In genomic region chr3:133168025-133168401, GRCh38 we compare ENCODE assay signal across 15 cellular contexts.
A peak's percentile ranks its signal among the peaks of the same experiment; 100 is the strongest.
DNase-seq lines count a peak whose midpoint lies in the region; ATAC-seq and TF ChIP-seq lines count a peak whose summit lies in the region.
"Had no signal": no experiment of that assay in that cellular context is flagged by ENCODE, and none has a peak within 500 bp of the region (broad histone marks: within the 10 kb centered on the region; RNA-seq: fewer than 3 reads in every experiment).

No MANE protein-coding gene starts in this region.

- H3K27ac ChIP-seq in OCI-LY1 (ENCODE audit: low read depth, low read length, poor library complexity, severe bottlenecking) (no peak overlapping the region), uterus (no peak overlapping the region)
- H3K27ac ChIP-seq: BLaER1 treated with 17β-estradiol and CSF1 and Interleukin-3, amounts not matched to agents 10 nM and 100 nM; Peyer's patch had no signal

- H3K9me3 Mint-ChIP-seq in endothelial cell (ENCODE audit: unreplicated experiment), result no peaks in the 10 kb centered on the region
- H3K9me3 Mint-ChIP-seq: T-helper 2 cell treated with Interferon-gamma antibody and Interleukin-4, amounts not matched to agents 5 μg/mL and 100 μg/mL, for 36 hours had no signal

- no peak overlapping the region for H3K4me2 ChIP-seq in OCI-LY1 (ENCODE audit: low read length)

- TF ChIP-seq POLR2A in uterus (IDR thresholded peaks at IDR 0.05), result no peak

- H3F3A ChIP-seq in OCI-LY1 (ENCODE audit: insufficient read depth, low read length), result no peaks in the 10 kb centered on the region

- H3K4me1 Mint-ChIP-seq in endothelial cell (ENCODE audit: unreplicated experiment), result no peaks in the 10 kb centered on the region

- DNase-seq in BE2C (no peak), endothelial cell (ENCODE audit: low spot score) (no peak), uterus (no peak), NCI-H345 (lab: John Stamatoyannopoulos, UW) (no peak)
- DNase-seq: COR-L47, NCI-H1436 treated with DMSO at 0.1 percent for 48 hours, NCI-H446, Peyer's patch, SHP77 treated with DMSO at 0.1 percent for 48 hours had no signal

- H3K27me3 Mint-ChIP-seq in endothelial cell (ENCODE audit: unreplicated experiment), result peaks cover 2% of the 10 kb centered on the region

- no peaks in the 10 kb centered on the region for H3K9me2 ChIP-seq in OCI-LY1 (ENCODE audit: low read depth, low read length)

- H2AFZ ChIP-seq in OCI-LY1 (ENCODE audit: low read length), result no peak overlapping the region

- H4K20me1 ChIP-seq in OCI-LY1 (ENCODE audit: insufficient read depth, low read length), result no peaks in the 10 kb centered on the region
- H4K20me1 ChIP-seq: BLaER1 treated with 17β-estradiol and CSF1 and Interleukin-3, amounts not matched to agents 10 nM and 100 nM had no signal

- peaks cover 15% of the 10 kb centered on the region for H3K4me1 ChIP-seq in BE2C
- no peaks in the 10 kb centered on the region for H3K4me1 ChIP-seq in OCI-LY1 (ENCODE audit: insufficient read depth, low read length, severe bottlenecking)
- no peaks in the 10 kb centered on the region for H3K4me1 ChIP-seq in uterus
- H3K4me1 ChIP-seq: Peyer's patch had no signal

- ATAC-seq in HG03342 (IDR thresholded peaks at IDR 0.05; ENCODE audit: unreplicated experiment) (no peak), GM18868 (IDR thresholded peaks at IDR 0.05; ENCODE audit: unreplicated experiment) (no peak)

- no peak overlapping the region for H3K4me3 Mint-ChIP-seq in endothelial cell (ENCODE audit: unreplicated experiment)
- H3K4me3 Mint-ChIP-seq: T-helper 2 cell treated with Interferon-gamma antibody and Interleukin-4, amounts not matched to agents 5 μg/mL and 100 μg/mL, for 36 hours had no signal

- TF ChIP-seq CTCF in BE2C (IDR thresholded peaks at IDR 0.05; ENCODE audit: low read depth, low read length) (peak; percentile 35; the same call in 1 of the 2 replicates), GM12875 (IDR thresholded peaks at IDR 0.05; ENCODE audit: borderline replicate concordance, insufficient read depth, low read depth, low read length) (0 out of 2 replicates have a peak, but pooled peaks have one; percentile 1), OCI-LY1 (IDR thresholded peaks at IDR 0.05; ENCODE audit: low read length) (0 out of 2 replicates have a peak, but pooled peaks have one; percentile 12), endothelial cell (IDR thresholded peaks at IDR 0.05; ENCODE audit: unreplicated experiment) (peak; percentile 20), uterus (IDR thresholded peaks at IDR 0.05) (no peak)

- H3K4me3 ChIP-seq in BE2C (ENCODE audit: low read depth, low read length), result no peak overlapping the region
- no peak overlapping the region for H3K4me3 ChIP-seq in GM12875 (ENCODE audit: low read depth, low read length)
- H3K4me3 ChIP-seq in OCI-LY1 (ENCODE audit: low read depth, low read length, poor library complexity, severe bottlenecking), result no peak overlapping the region
- no peak overlapping the region for H3K4me3 ChIP-seq in uterus
- H3K4me3 ChIP-seq: Peyer's patch had no signal

- peaks cover 3% of the 10 kb centered on the region for H3K36me3 Mint-ChIP-seq in endothelial cell (ENCODE audit: low read depth, unreplicated experiment)

- H3K27me3 ChIP-seq in BE2C, result no peaks in the 10 kb centered on the region
- no peaks in the 10 kb centered on the region for H3K27me3 ChIP-seq in OCI-LY1 (ENCODE audit: insufficient read depth, low read length)
- no peaks in the 10 kb centered on the region for H3K27me3 ChIP-seq in uterus
- H3K27me3 ChIP-seq: BLaER1 treated with 17β-estradiol and CSF1 and Interleukin-3, amounts not matched to agents 10 nM and 100 nM; Peyer's patch had no signal

- intact Hi-C loops in uterus (cut with DNase I; ENCODE audit: low total_unique reads), result no loop called here

- H3K9ac ChIP-seq in OCI-LY1 (ENCODE audit: low read length), result no peak overlapping the region
- H3K9ac ChIP-seq: BLaER1 treated with 17β-estradiol and CSF1 and Interleukin-3, amounts not matched to agents 10 nM and 100 nM had no signal

- no peak overlapping the region for H3K27ac Mint-ChIP-seq in endothelial cell (ENCODE audit: unreplicated experiment)
- H3K27ac Mint-ChIP-seq: T-helper 2 cell treated with Interferon-gamma antibody and Interleukin-4, amounts not matched to agents 5 μg/mL and 100 μg/mL, for 36 hours had no signal

- no peaks in the 10 kb centered on the region for H3K79me2 ChIP-seq in OCI-LY1 (ENCODE audit: insufficient read depth, low read length)

- no peaks in the 10 kb centered on the region; the same call in 1 of the 2 replicates for H3K9me3 ChIP-seq in BE2C
- H3K9me3 ChIP-seq in OCI-LY1 (ENCODE audit: low read length), result no peaks in the 10 kb centered on the region
- peaks cover 0 to 2% of the 10 kb centered on the region in 2 donors for H3K9me3 ChIP-seq in uterus
- H3K9me3 ChIP-seq: Peyer's patch had no signal

- H3K36me3 ChIP-seq in BE2C (peaks cover 53% of the 10 kb centered on the region), OCI-LY1 (ENCODE audit: insufficient read depth, low read length) (no peaks in the 10 kb centered on the region), uterus (no peaks in the 10 kb centered on the region)
- H3K36me3 ChIP-seq: BLaER1 treated with 17β-estradiol and CSF1 and Interleukin-3, amounts not matched to agents 10 nM and 100 nM; Peyer's patch had no signal

Comparison
In these comparisons a context has a peak if more than half of its experiments do, and no peak if none do; other contexts are left out.
1. CTCF ChIP-seq: peak in BE2C (single experiment), GM12875 (single experiment), OCI-LY1 (single experiment) and endothelial cell (single experiment); none in uterus (0 of 4).